8 cellular contexts compared by ENCODE assay signal in the genomic region with DNA sequence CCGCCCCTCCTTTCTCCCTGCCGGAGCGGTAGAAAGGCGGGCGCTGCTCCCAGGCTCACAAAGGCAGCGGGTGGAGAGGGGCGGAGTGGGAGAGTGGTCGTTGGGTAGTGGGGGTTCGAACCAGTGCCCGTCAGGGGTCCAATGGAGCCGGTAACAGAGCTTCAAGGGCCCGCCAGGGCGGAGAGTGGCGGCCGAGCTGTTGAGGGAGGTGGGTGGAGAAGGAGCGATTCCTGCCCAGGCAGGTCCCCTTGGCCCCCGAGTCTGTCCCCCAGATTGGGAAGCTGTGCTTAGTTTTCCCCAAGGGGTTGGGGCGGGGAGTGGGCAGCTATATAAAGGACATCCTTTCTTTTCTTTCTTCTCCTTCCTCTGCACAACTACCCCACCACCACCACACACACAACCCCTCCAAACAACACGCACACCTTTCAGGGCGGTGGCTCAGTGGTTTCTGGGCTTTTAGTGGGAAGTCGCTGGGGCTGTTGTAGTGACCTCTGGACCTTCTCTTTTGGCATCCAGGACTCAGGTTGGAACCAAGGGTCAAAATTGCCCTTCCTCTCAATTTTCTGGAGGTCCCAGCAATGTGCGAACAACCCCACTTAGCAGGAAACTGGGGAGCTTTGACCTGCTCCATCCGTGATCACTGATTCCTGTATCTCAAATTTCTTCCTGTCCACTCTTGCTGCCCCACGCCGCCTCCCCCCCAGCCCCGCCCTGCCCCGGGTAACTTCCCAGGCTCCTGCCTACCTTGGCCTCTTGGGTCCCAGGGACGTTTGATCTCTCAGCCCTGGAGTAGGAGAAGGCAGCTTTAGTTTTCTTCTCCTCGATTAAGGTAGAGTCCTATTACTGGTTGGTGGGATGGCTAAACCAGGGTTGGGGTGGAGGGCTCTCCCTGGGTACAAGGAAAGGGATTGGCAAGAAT. TPM values are rescaled to one million over a fixed set of nuclear protein-coding genes. Genes with fewer than 3 reads are reported as not detected.
A peak's percentile ranks its signal among the peaks of the same experiment; 100 is the strongest.
DNase-seq lines count a peak whose midpoint lies in the region; ATAC-seq and TF ChIP-seq lines count a peak whose summit lies in the region.

No MANE protein-coding gene starts in this region.

- POLR2A ChIA-PET in T-cell (lab: Charles Lee), result interaction anchor here in 1 of 2 donors (0.6 kb wide), 1 partner anchor 1308 kb away, joined by 6 read pairs; no protein-coding TSS in a partner anchor

- DNase-seq in Calu3 (no peak), T-cell (peak in 2 of 34 experiments; percentile 4 to 8), fibroblast of pulmonary artery (ENCODE audit: low read depth) (no peak), posterior vena cava (ENCODE audit: low spot score) (peak; percentile 76), inferior parietal cortex (ENCODE audit: extremely low spot score) (no peak), iPS-NIHi7 (ENCODE audit: extremely low spot score) (no peak), NCI-H2107 treated with DMSO at 0.1 percent for 48 hours (lab: John Stamatoyannopoulos, UW; ENCODE audit: unreplicated experiment) (no peak)

- H3K27me3 Mint-ChIP-seq in Calu3 (ENCODE audit: unreplicated experiment), result peaks cover 5% of the 10 kb centered on the region
- no peaks in the 10 kb centered on the region for H3K27me3 Mint-ChIP-seq in T-cell

- TF ChIP-seq CTCF in Calu3 (IDR thresholded peaks at IDR 0.05; ENCODE audit: unreplicated experiment) (no peak), fibroblast of pulmonary artery (IDR thresholded peaks at IDR 0.05; ENCODE audit: low read length, missing control alignments) (no peak)

- intact Hi-C loops in Calu3 (cut with micrococcal nuclease; ENCODE audit: unreplicated experiment) (no loop called here), posterior vena cava (cut with DNase I) (no loop called here)

- H3K9me3 Mint-ChIP-seq in Calu3 (ENCODE audit: low read depth, unreplicated experiment) (no peaks in the 10 kb centered on the region), T-cell (no peaks in the 10 kb centered on the region)

- peak overlapping the region; percentile 76 for H3K4me3 ChIP-seq in fibroblast of pulmonary artery (replicated peaks; ENCODE audit: low read depth, low read length)

- H3K4me1 Mint-ChIP-seq in Calu3 (ENCODE audit: low read depth, unreplicated experiment), result peaks cover 43% of the 10 kb centered on the region
- H3K4me1 Mint-ChIP-seq in T-cell, result peaks cover 20 to 27% (median 21%) of the 10 kb centered on the region in 3 donors

- BruUV-seq in Calu3 (replicated peaks; lab: Mats Ljungman, UMichigan), result no TSS peak

- ATAC-seq in T-cell (replicated peaks in 1 of 4) (no peak), GM18909 (IDR thresholded peaks at IDR 0.05; ENCODE audit: poor library complexity, unreplicated experiment) (no peak)

- CTCF ChIA-PET in Calu3 (lab: Charles Lee), result interaction anchor here (1.3 to 1.6 kb wide), 2 partner anchors 64 to 201 kb away, joined by 4 to 6 read pairs; no protein-coding TSS in a partner anchor
- CTCF ChIA-PET in T-cell (lab: Charles Lee), result interaction anchor here (1.0 to 1.6 kb wide), 2 partner anchors 391 to 392 kb away, joined by 3 to 7 read pairs; no protein-coding TSS in a partner anchor

- H3K27ac Mint-ChIP-seq in Calu3 (ENCODE audit: unreplicated experiment) (peak overlapping the region; percentile 77), T-cell (peak overlapping the region in 1 of 2 donors; percentile 28)

- H3K36me3 Mint-ChIP-seq in Calu3 (ENCODE audit: insufficient read depth, unreplicated experiment) (peaks cover 35% of the 10 kb centered on the region), T-cell (no peaks in the 10 kb centered on the region)

- H3K4me3 Mint-ChIP-seq in Calu3 (ENCODE audit: low read depth, unreplicated experiment) (peak overlapping the region; percentile 87), T-cell (peak overlapping the region; percentile 86 to 93 (median 87))

RNA-seq across cellular contexts. Expression of a gene that starts 1.9 kb away (rescaled TPM):
- total RNA-seq in Calu3 (2022) (12.6 and 20.7 TPM in 2 replicates), T-cell (1 to 10 TPM; 3.9 to 7.8 (median 7.4) TPM), posterior vena cava (10 to 100 TPM; 18.9 to 26.4 TPM)
